ENCODE assay signal across 19 cellular contexts in genomic region chr6:21823371-21823770, GRCh38.
"Had no signal": no experiment of that assay in that cellular context is flagged by ENCODE, and none has a peak within 500 bp of the region (broad histone marks: within the 10 kb centered on the region; RNA-seq: fewer than 3 reads in every experiment).

No MANE protein-coding gene starts in this region.

- H3K27me3 ChIP-seq: tibial artery, vagina had no signal

- H3K9me3 ChIP-seq: tibial artery, vagina had no signal

- H3K4me3 Mint-ChIP-seq: activated B cell treated with CpG ODN at 0.5 μM for 24 hours; activated CD4-positive, alpha-beta T cell treated with anti-CD3 and anti-CD28 coated beads, Interleukin-2, amount 10 ng/mL, durations not matched to agents 24 days and 14 days; activated naive CD4-positive, alpha-beta T cell treated with anti-CD3 and anti-CD28 coated beads, Interleukin-2, amount 50 U/mL, for 24 hours; brain; naive B cell; stimulated activated effector memory CD8-positive, alpha-beta T cell treated with anti-CD3 and anti-CD28 coated beads, Interleukin-12 subunit alpha, Interleukin-12 subunit beta, amount 100 ng/mL, for 72 hours had no signal

- ATAC-seq: right cardiac atrium; stimulated activated effector memory CD8-positive, alpha-beta T cell treated with anti-CD3 and anti-CD28 coated beads, Interleukin-12 subunit alpha, Interleukin-12 subunit beta, amount 100 ng/mL, for 72 hours had no signal

- H3K27ac Mint-ChIP-seq: activated B cell treated with CpG ODN at 0.5 μM for 24 hours; activated CD4-positive, alpha-beta T cell treated with anti-CD3 and anti-CD28 coated beads, Interleukin-2, amount 10 ng/mL, durations not matched to agents 24 days and 14 days; activated naive CD4-positive, alpha-beta T cell treated with anti-CD3 and anti-CD28 coated beads, Interleukin-2, amount 50 U/mL, for 24 hours; activated T-helper 2 cell treated with anti-CD3 and anti-CD28 coated beads, Interferon-gamma antibody, Interleukin-2, Interleukin-4, amounts not matched to agents 10 μg/mL and 5 μg/mL and 100 μg/mL, durations not matched to agents 14 hours and 24 hours and 36 hours; naive B cell; stimulated activated effector memory CD8-positive, alpha-beta T cell treated with anti-CD3 and anti-CD28 coated beads, Interleukin-12 subunit alpha, Interleukin-12 subunit beta, amount 100 ng/mL, for 72 hours had no signal

- H3K4me1 Mint-ChIP-seq: activated B cell treated with CpG ODN at 0.5 μM for 24 hours; activated naive CD4-positive, alpha-beta T cell treated with anti-CD3 and anti-CD28 coated beads, Interleukin-2, amount 50 U/mL, for 24 hours; naive B cell; stimulated activated effector memory CD8-positive, alpha-beta T cell treated with anti-CD3 and anti-CD28 coated beads, Interleukin-12 subunit alpha, Interleukin-12 subunit beta, amount 100 ng/mL, for 72 hours had no signal

- H3K4me1 ChIP-seq: tibial artery, vagina had no signal

- H3K27ac ChIP-seq: tibial artery, vagina had no signal

- DNase-seq: activated B cell treated with CpG ODN at 0.5 μM for 24 hours; activated CD4-positive, alpha-beta T cell treated with anti-CD3 and anti-CD28 coated beads, Interleukin-2, amount 10 ng/mL, durations not matched to agents 24 days and 14 days; amniotic stem cell; erythroblast; hypothalamus; kidney glomerular epithelial cell; midbrain; naive B cell; nucleus accumbens; right cardiac atrium; small intestine; T1000; tibial artery had no signal

- H3K27me3 Mint-ChIP-seq: activated B cell treated with CpG ODN at 0.5 μM for 24 hours; activated naive CD4-positive, alpha-beta T cell treated with anti-CD3 and anti-CD28 coated beads, Interleukin-2, amount 50 U/mL, for 24 hours; brain; naive B cell; progenitor cell of endocrine pancreas had no signal

- H3K4me3 ChIP-seq: tibial artery, vagina had no signal

- H3K36me3 ChIP-seq: tibial artery, vagina had no signal

- FAIRE-seq: small intestine had no signal

- H3K9me3 Mint-ChIP-seq: activated B cell treated with CpG ODN at 0.5 μM for 24 hours; activated CD4-positive, alpha-beta T cell treated with anti-CD3 and anti-CD28 coated beads, Interleukin-2, amount 10 ng/mL, durations not matched to agents 24 days and 14 days; activated naive CD4-positive, alpha-beta T cell treated with anti-CD3 and anti-CD28 coated beads, Interleukin-2, amount 50 U/mL, for 24 hours; activated T-helper 2 cell treated with anti-CD3 and anti-CD28 coated beads, Interferon-gamma antibody, Interleukin-2, Interleukin-4, amounts not matched to agents 10 μg/mL and 5 μg/mL and 100 μg/mL, durations not matched to agents 14 hours and 24 hours and 36 hours; brain; naive B cell; stimulated activated effector memory CD8-positive, alpha-beta T cell treated with anti-CD3 and anti-CD28 coated beads, Interleukin-12 subunit alpha, Interleukin-12 subunit beta, amount 100 ng/mL, for 72 hours had no signal

- H3K36me3 Mint-ChIP-seq: activated naive CD4-positive, alpha-beta T cell treated with anti-CD3 and anti-CD28 coated beads, Interleukin-2, amount 50 U/mL, for 24 hours; naive B cell; stimulated activated effector memory CD8-positive, alpha-beta T cell treated with anti-CD3 and anti-CD28 coated beads, Interleukin-12 subunit alpha, Interleukin-12 subunit beta, amount 100 ng/mL, for 72 hours had no signal
